In genomic region chr2:144938308-144938709, GRCh38 we compare ENCODE assay signal across 11 cellular contexts.
DNase-seq lines count a peak whose midpoint lies in the region; ATAC-seq and TF ChIP-seq lines count a peak whose summit lies in the region.
"Had no signal": no experiment of that assay in that cellular context is flagged by ENCODE, and none has a peak within 500 bp of the region (broad histone marks: within the 10 kb centered on the region; RNA-seq: fewer than 3 reads in every experiment).

No MANE protein-coding gene starts in this region.

- no peak for TF ChIP-seq CTCF in esophagus muscularis mucosa (IDR thresholded peaks at IDR 0.05)

- 0% methylated on average over 2 of the region's 2 CpGs for WGBS in esophagus muscularis mucosa
- 0 to 1% methylated on average over 2 of the region's 2 CpGs for WGBS in aorta, 2 donors

- H3K4me3 Mint-ChIP-seq in activated CD4-positive, alpha-beta T cell treated with anti-CD3 and anti-CD28 coated beads for 36 hours: no peak overlapping the region
- H3K4me3 Mint-ChIP-seq: activated CD8-positive, alpha-beta T cell treated with anti-CD3 and anti-CD28 coated beads for 36 hours had no signal

- no peaks in the 10 kb centered on the region for H3K36me3 ChIP-seq in esophagus muscularis mucosa
- no peaks in the 10 kb centered on the region for H3K36me3 ChIP-seq in mucosa of rectum (ENCODE audit: control insufficient read depth in 2 of 2, insufficient read depth in 2 of 2, low read length in 2 of 2)
- H3K36me3 ChIP-seq in aorta (ENCODE audit: control insufficient read depth in 1 of 2, insufficient read depth in 2 of 2, low read length in 1 of 2): no peaks in the 10 kb centered on the region

- H3K27ac ChIP-seq in esophagus muscularis mucosa (replicated peaks in 1 of 4): peak overlapping the region; percentile 49 to 67 (median 52)
- peak overlapping the region; percentile 27 to 29 for H3K27ac ChIP-seq in mucosa of rectum (ENCODE audit: low read depth in 2 of 2, low read length in 2 of 2)
- peak overlapping the region; percentile 40 to 93 for H3K27ac ChIP-seq in aorta (ENCODE audit: low read depth in 1 of 2, low read length in 2 of 2)
- H3K27ac ChIP-seq: 22Rv1 had no signal

- H3K4me1 ChIP-seq in esophagus muscularis mucosa (peaks cover 17 to 27% (median 24%) of the 10 kb centered on the region in 4 donors), mucosa of rectum (ENCODE audit: control insufficient read depth in 2 of 2, insufficient read depth in 2 of 2, low read length in 2 of 2) (peaks cover 0 to 10% of the 10 kb centered on the region in 2 donors), aorta (ENCODE audit: control insufficient read depth in 1 of 2, insufficient read depth in 2 of 2, low read length in 2 of 2) (peaks cover 7 to 17% of the 10 kb centered on the region in 2 donors)

- no peak overlapping the region for H3K27ac Mint-ChIP-seq in activated CD4-positive, alpha-beta T cell treated with anti-CD3 and anti-CD28 coated beads for 36 hours
- H3K27ac Mint-ChIP-seq: activated CD8-positive, alpha-beta T cell treated with anti-CD3 and anti-CD28 coated beads for 36 hours had no signal

- no peaks in the 10 kb centered on the region for H3K9me3 Mint-ChIP-seq in activated CD4-positive, alpha-beta T cell treated with anti-CD3 and anti-CD28 coated beads for 36 hours (ENCODE audit: low read depth)
- H3K9me3 Mint-ChIP-seq: activated CD8-positive, alpha-beta T cell treated with anti-CD3 and anti-CD28 coated beads for 36 hours had no signal

- CTCF ChIA-PET in activated CD4-positive, alpha-beta T cell treated with anti-CD3 and anti-CD28 coated beads for 36 hours (lab: Charles Lee): no interaction called here

- no peaks in the 10 kb centered on the region for H3K36me3 Mint-ChIP-seq in activated CD4-positive, alpha-beta T cell treated with anti-CD3 and anti-CD28 coated beads for 36 hours (ENCODE audit: low read depth)

- POLR2A ChIA-PET in activated CD4-positive, alpha-beta T cell treated with anti-CD3 and anti-CD28 coated beads for 36 hours (lab: Charles Lee): no interaction called here

- peak; percentile 79 for ATAC-seq in aorta (ENCODE audit: low FRiP score)
- no peak for ATAC-seq in activated CD4-positive, alpha-beta T cell treated with anti-CD3 and anti-CD28 coated beads for 36 hours
- ATAC-seq: activated CD8-positive, alpha-beta T cell treated with anti-CD3 and anti-CD28 coated beads for 36 hours; mucosa of descending colon had no signal

- no peak overlapping the region for H3K9ac ChIP-seq in mucosa of rectum (ENCODE audit: low read depth in 1 of 2, low read length in 2 of 2)

- TF ChIP-seq POLR2A in esophagus muscularis mucosa (IDR thresholded peaks at IDR 0.05; ENCODE audit: low read depth): no peak

- H3K4me1 Mint-ChIP-seq in activated CD4-positive, alpha-beta T cell treated with anti-CD3 and anti-CD28 coated beads for 36 hours: no peaks in the 10 kb centered on the region

- H3K9me3 ChIP-seq in esophagus muscularis mucosa: no peaks in the 10 kb centered on the region
- H3K9me3 ChIP-seq in mucosa of rectum (ENCODE audit: control insufficient read depth in 2 of 2, low read length in 2 of 2): no peaks in the 10 kb centered on the region
- no peaks in the 10 kb centered on the region for H3K9me3 ChIP-seq in aorta (ENCODE audit: control insufficient read depth, low read length)
- H3K9me3 ChIP-seq: mucosa of descending colon had no signal

- intact Hi-C loops in esophagus muscularis mucosa (cut with DNase I) (no loop called here), aorta (cut with DNase I) (loop anchor here in 1 of 2 donors (5.0 kb wide), 1 partner anchor 416 kb away; the partner anchor contains the start of gene ZEB2)
- intact Hi-C loops in activated CD4-positive, alpha-beta T cell treated with anti-CD3 and anti-CD28 coated beads for 36 hours (cut with DNase I, micrococcal nuclease): no loop called here

- no peak for TF ChIP-seq EP300 in esophagus muscularis mucosa (IDR thresholded peaks at IDR 0.05)

- peak overlapping the region in 1 of 4 donors; percentile 2 for H3K4me3 ChIP-seq in esophagus muscularis mucosa
- no peak overlapping the region for H3K4me3 ChIP-seq in mucosa of rectum (ENCODE audit: low read length in 2 of 2)
- H3K4me3 ChIP-seq in aorta (ENCODE audit: low read length in 2 of 2): no peak overlapping the region
- H3K4me3 ChIP-seq: mucosa of descending colon had no signal

- peak; percentile 53 for DNase-seq in DMS 273 (lab: John Stamatoyannopoulos, UW; ENCODE audit: unreplicated experiment)
- no peak for DNase-seq in DMS 273 treated with DMSO at 0.1 percent for 48 hours (lab: John Stamatoyannopoulos, UW)
- DNase-seq in esophagus muscularis mucosa (ENCODE audit: extremely low spot score): no peak
- DNase-seq in aorta: no peak
- no peak for DNase-seq in putamen (ENCODE audit: low spot score)
- no peak for DNase-seq in iPS-NIHi11 (ENCODE audit: low spot score)
- DNase-seq in activated CD4-positive, alpha-beta T cell treated with anti-CD3 and anti-CD28 coated beads for 36 hours: no peak
- DNase-seq: activated CD8-positive, alpha-beta T cell treated with anti-CD3 and anti-CD28 coated beads for 36 hours had no signal

- H3K27me3 ChIP-seq in esophagus muscularis mucosa (no peaks in the 10 kb centered on the region), mucosa of rectum (ENCODE audit: control insufficient read depth in 2 of 2, insufficient read depth in 2 of 2, low read length in 2 of 2) (no peaks in the 10 kb centered on the region), aorta (ENCODE audit: control insufficient read depth in 1 of 2, insufficient read depth in 2 of 2, low read length in 1 of 2) (no peaks in the 10 kb centered on the region)

- no peaks in the 10 kb centered on the region for H3K27me3 Mint-ChIP-seq in activated CD4-positive, alpha-beta T cell treated with anti-CD3 and anti-CD28 coated beads for 36 hours
